ENCODE assay signal across 10 cellular contexts in genomic region chr12:85835810-85836715, GRCh38. TPM values are rescaled to one million over a fixed set of nuclear protein-coding genes. Genes with fewer than 3 reads are reported as not detected.
DNase-seq lines count a peak whose midpoint lies in the region; ATAC-seq and TF ChIP-seq lines count a peak whose summit lies in the region.
"Had no signal": no experiment of that assay in that cellular context is flagged by ENCODE, and none has a peak within 500 bp of the region (broad histone marks: within the 10 kb centered on the region; RNA-seq: fewer than 3 reads in every experiment).

TSS of gene RASSF9 (minus strand) at chr12:85836409. CDS start at chr12:85836201, 208 bp downstream.

- no peak within 1 kb of the TSS for H3K27ac Mint-ChIP-seq in activated CD4-positive, alpha-beta memory T cell treated with anti-CD3 and anti-CD28 coated beads, Interleukin-2, amount 10 ng/mL, durations not matched to agents 7 days and 5 days
- H3K27ac Mint-ChIP-seq: dendritic cell treated with granulocyte-macrophage colony-stimulating factor and Interleukin-4, amounts not matched to agents 40 ng/mL and 50 ng/mL, for 4 days had no signal

- no peaks in the 10 kb centered on the region for H3K36me3 ChIP-seq in duodenal mucosa (ENCODE audit: control insufficient read depth in 1 of 2, insufficient read depth in 2 of 2, low read length in 2 of 2)
- no peaks in the 10 kb centered on the region for H3K36me3 ChIP-seq in uterus

- peak within 1 kb of the TSS; percentile 58 for H3K9ac ChIP-seq in duodenal mucosa (ENCODE audit: low read depth in 1 of 2, low read length in 2 of 2)

- no peaks in the 10 kb centered on the region for H3K27me3 Mint-ChIP-seq in activated CD4-positive, alpha-beta memory T cell treated with anti-CD3 and anti-CD28 coated beads, Interleukin-2, amount 10 ng/mL, durations not matched to agents 7 days and 5 days

- CTCF ChIA-PET in activated CD4-positive, alpha-beta memory T cell treated with anti-CD3 and anti-CD28 coated beads, Interleukin-2, amount 10 ng/mL, durations not matched to agents 7 days and 5 days (lab: Charles Lee): no interaction called here

- POLR2A ChIA-PET in activated CD4-positive, alpha-beta memory T cell treated with anti-CD3 and anti-CD28 coated beads, Interleukin-2, amount 10 ng/mL, durations not matched to agents 7 days and 5 days (lab: Charles Lee): no interaction called here

- no peaks in the 10 kb centered on the region for H3K9me3 ChIP-seq in duodenal mucosa (ENCODE audit: control insufficient read depth in 1 of 2, low read length in 2 of 2)
- no peaks in the 10 kb centered on the region for H3K9me3 ChIP-seq in uterus

- H3K4me1 Mint-ChIP-seq in activated CD4-positive, alpha-beta memory T cell treated with anti-CD3 and anti-CD28 coated beads, Interleukin-2, amount 10 ng/mL, durations not matched to agents 7 days and 5 days: no peaks in the 10 kb centered on the region

- H3K4me1 ChIP-seq in duodenal mucosa (ENCODE audit: control insufficient read depth in 1 of 2, insufficient read depth in 2 of 2, low read length in 2 of 2): peaks cover 5 to 7% of the 10 kb centered on the region in 2 donors
- no peaks in the 10 kb centered on the region for H3K4me1 ChIP-seq in uterus

- intact Hi-C loops in uterus (cut with DNase I; ENCODE audit: low total_unique reads): no loop called here

- H3K4me3 ChIP-seq in duodenal mucosa (ENCODE audit: low read depth in 1 of 2, low read length in 2 of 2) (peak within 1 kb of the TSS; percentile 68 to 80), uterus (peak within 1 kb of the TSS; percentile 35 to 38)

- no peaks in the 10 kb centered on the region for H3K36me3 Mint-ChIP-seq in activated CD4-positive, alpha-beta memory T cell treated with anti-CD3 and anti-CD28 coated beads, Interleukin-2, amount 10 ng/mL, durations not matched to agents 7 days and 5 days (ENCODE audit: low read depth)

- no peaks in the 10 kb centered on the region for H3K9me3 Mint-ChIP-seq in activated CD4-positive, alpha-beta memory T cell treated with anti-CD3 and anti-CD28 coated beads, Interleukin-2, amount 10 ng/mL, durations not matched to agents 7 days and 5 days
- H3K9me3 Mint-ChIP-seq: dendritic cell treated with granulocyte-macrophage colony-stimulating factor and Interleukin-4, amounts not matched to agents 40 ng/mL and 50 ng/mL, for 4 days had no signal

- ATAC-seq in GM18505 (IDR thresholded peaks at IDR 0.05; ENCODE audit: unreplicated experiment) (no peak), GM19328 (IDR thresholded peaks at IDR 0.05; ENCODE audit: unreplicated experiment) (no peak)

- no peak for TF ChIP-seq CTCF in uterus (IDR thresholded peaks at IDR 0.05)

- no peak for TF ChIP-seq POLR2A in uterus (IDR thresholded peaks at IDR 0.05)
- TF ChIP-seq POLR2A in GM18505 (IDR thresholded peaks at IDR 0.05; ENCODE audit: borderline replicate concordance, extremely low read depth, insufficient read depth, insufficient read length): no peak

- H3K27me3 ChIP-seq in duodenal mucosa (ENCODE audit: control insufficient read depth in 1 of 2, insufficient read depth in 2 of 2, low read length in 2 of 2) (no peaks in the 10 kb centered on the region), uterus (no peaks in the 10 kb centered on the region)

- H3K4me3 Mint-ChIP-seq in activated CD4-positive, alpha-beta memory T cell treated with anti-CD3 and anti-CD28 coated beads, Interleukin-2, amount 10 ng/mL, durations not matched to agents 7 days and 5 days: no peak within 1 kb of the TSS
- H3K4me3 Mint-ChIP-seq: dendritic cell treated with granulocyte-macrophage colony-stimulating factor and Interleukin-4, amounts not matched to agents 40 ng/mL and 50 ng/mL, for 4 days had no signal

- DNase-seq in NCI-H82 (lab: John Stamatoyannopoulos, UW) (peak; percentile 47), NCI-H82 treated with DMSO at 0.1 percent for 48 hours (lab: John Stamatoyannopoulos, UW; ENCODE audit: unreplicated experiment) (no peak), medulla oblongata (ENCODE audit: extremely low spot score) (peak; percentile 38), uterus (peak; percentile 84)
- DNase-seq in activated CD4-positive, alpha-beta memory T cell treated with anti-CD3 and anti-CD28 coated beads, Interleukin-2, amount 10 ng/mL, durations not matched to agents 7 days and 5 days: no peak
- DNase-seq: AML-193 had no signal

- H3K27ac ChIP-seq in duodenal mucosa (ENCODE audit: low read depth, low read length): peak within 1 kb of the TSS; percentile 40
- peak within 1 kb of the TSS; percentile 79 to 91 for H3K27ac ChIP-seq in uterus

RNA-seq across cellular contexts. Expression of gene RASSF9, which starts in this region (rescaled TPM):
- total RNA-seq in uterus: 10 to 100 TPM in 1 of 4 donors, 1 to 10 TPM in 3; 6.4 to 17.8 (median 9.1) TPM
- not detected for total RNA-seq in activated CD4-positive, alpha-beta memory T cell treated with anti-CD3 and anti-CD28 coated beads, Interleukin-2, amount 10 ng/mL, durations not matched to agents 7 days and 5 days

Comparison
In these comparisons a context has a peak if more than half of its experiments do, and no peak if none do; other contexts are left out.
1. RNA of gene RASSF9 (total RNA-seq): 6.4 to 17.8 TPM in uterus; not detected in activated CD4-positive, alpha-beta memory T cell treated with anti-CD3 and anti-CD28 coated beads, Interleukin-2, amount 10 ng/mL, durations not matched to agents 7 days and 5 days; every median in the first group is over 4 times any median in the second.
2. DNase-seq: peak in NCI-H82 (single experiment), medulla oblongata (single experiment) and uterus (2 of 2); none in NCI-H82 treated with DMSO at 0.1 percent for 48 hours (single experiment) and activated CD4-positive, alpha-beta memory T cell treated with anti-CD3 and anti-CD28 coated beads, Interleukin-2, amount 10 ng/mL, durations not matched to agents 7 days and 5 days (single experiment).